In the genomic region with DNA sequence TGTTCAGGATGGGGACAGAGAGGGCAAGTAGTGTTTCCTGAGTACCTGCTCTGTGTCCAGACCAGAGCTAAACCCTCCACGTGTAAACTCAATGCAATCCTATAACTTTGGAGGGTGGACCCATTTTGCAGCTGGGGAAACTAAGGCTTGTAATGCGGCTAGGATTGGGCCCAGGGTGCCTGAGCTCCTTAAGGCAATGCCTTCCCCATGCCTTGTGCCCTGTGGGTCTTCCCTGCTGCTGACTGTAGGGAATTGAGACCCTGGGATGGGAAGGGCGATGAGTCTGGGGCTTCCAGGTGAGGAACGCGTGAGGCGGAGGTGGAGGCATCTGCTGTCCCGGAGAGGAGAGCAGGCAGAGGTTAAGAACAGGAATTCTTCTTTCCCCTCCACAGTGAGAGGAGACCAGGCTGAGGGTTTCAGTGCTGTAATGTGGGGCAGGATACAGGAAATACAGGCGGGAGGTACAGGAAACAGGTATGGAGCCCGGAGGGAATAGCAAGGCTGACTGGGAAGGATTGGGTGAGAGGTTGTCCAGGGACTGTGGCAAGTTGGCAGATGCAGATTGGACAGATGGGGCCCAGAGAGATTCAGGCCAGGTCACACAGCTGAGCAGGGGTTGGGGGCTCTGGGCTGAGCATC, we compare ENCODE assay signal across 13 cellular contexts. TPM values are rescaled to one million over a fixed set of nuclear protein-coding genes. Genes with fewer than 3 reads are reported as not detected.
A peak's percentile ranks its signal among the peaks of the same experiment; 100 is the strongest.
DNase-seq lines count a peak whose midpoint lies in the region; ATAC-seq and TF ChIP-seq lines count a peak whose summit lies in the region.
"Had no signal": no experiment of that assay in that cellular context is flagged by ENCODE, and none has a peak within 500 bp of the region (broad histone marks: within the 10 kb centered on the region; RNA-seq: fewer than 3 reads in every experiment).

No MANE protein-coding gene starts in this region.

- intact Hi-C loops in dorsolateral prefrontal cortex (cut with DNase I) = no loop called here

- H3K4me3 ChIP-seq in CD8-positive, alpha-beta memory T cell (ENCODE audit: low read length) = no peak overlapping the region
- H3K4me3 ChIP-seq in Loucy (ENCODE audit: low read length, poor library complexity, severe bottlenecking) (no peak overlapping the region), dorsolateral prefrontal cortex (no peak overlapping the region)
- H3K4me3 ChIP-seq: tibial artery had no signal

- peaks cover 3% of the 10 kb centered on the region; the same call in 1 of the 2 replicates for H3F3A ChIP-seq in Loucy (ENCODE audit: low read depth)

- POLR2A ChIA-PET in CD8-positive, alpha-beta memory T cell (lab: Charles Lee) = interaction anchor here (0.5 kb wide), 1 partner anchor 20 kb away, joined by 4 read pairs; no protein-coding TSS in a partner anchor

- no peaks in the 10 kb centered on the region for H3K9me3 ChIP-seq in CD8-positive, alpha-beta memory T cell (ENCODE audit: low read length)
- no peaks in the 10 kb centered on the region for H3K9me3 ChIP-seq in Loucy (ENCODE audit: insufficient read depth, low read depth, low read length)
- H3K9me3 ChIP-seq: tibial artery had no signal

- H2AFZ ChIP-seq in Loucy (ENCODE audit: low read length) = no peak overlapping the region

- no peak for DNase-seq in CD8-positive, alpha-beta memory T cell
- DNase-seq in dorsolateral prefrontal cortex (no peak), nephron progenitor cell (no peak), NCI-H146 treated with DMSO at 0.1 percent for 48 hours (lab: John Stamatoyannopoulos, UW; ENCODE audit: unreplicated experiment) (no peak), C1 segment of cervical spinal cord (lab: John Stamatoyannopoulos, UW) (no peak)
- DNase-seq: brain microvascular endothelial cell, GOT3 had no signal

- TF ChIP-seq CTCF in Loucy (conservative IDR thresholded peaks at IDR 0.05; ENCODE audit: low read length) (no peak), dorsolateral prefrontal cortex (IDR thresholded peaks at IDR 0.05 in 54 of 56, conservative IDR thresholded peaks at IDR 0.05 in 2 of 56; ENCODE audit: low read depth in 1 of 56, partially characterized antibody in 56 of 56) (no peak), nephron progenitor cell (IDR thresholded peaks at IDR 0.05) (peak; percentile 8)

- no peak overlapping the region for H3K9ac ChIP-seq in Loucy (ENCODE audit: low read depth, low read length, poor library complexity, severe bottlenecking)

- peak overlapping the region; percentile 14 for H3K4me2 ChIP-seq in Loucy (ENCODE audit: low read depth, low read length, poor library complexity, severe bottlenecking)

- H3K27me3 ChIP-seq in CD8-positive, alpha-beta memory T cell (ENCODE audit: insufficient read depth, low read length, poor library complexity, severe bottlenecking) = no peaks in the 10 kb centered on the region
- H3K27me3 ChIP-seq in Loucy (ENCODE audit: insufficient read depth, low read length, poor library complexity, severe bottlenecking) (no peaks in the 10 kb centered on the region), dorsolateral prefrontal cortex (no peaks in the 10 kb centered on the region)
- H3K27me3 ChIP-seq: brain microvascular endothelial cell, tibial artery had no signal

- no peaks in the 10 kb centered on the region for H3K79me2 ChIP-seq in Loucy (ENCODE audit: insufficient read depth, low read length)

- H4K20me1 ChIP-seq in Loucy (ENCODE audit: insufficient read depth, low read length, poor library complexity, severe bottlenecking) = peaks cover 3% of the 10 kb centered on the region

- ATAC-seq in GM19324 (IDR thresholded peaks at IDR 0.05; ENCODE audit: low FRiP score, unreplicated experiment) = no peak
- ATAC-seq in HG03135 (IDR thresholded peaks at IDR 0.05; ENCODE audit: unreplicated experiment) = no peak

- H3K27ac Mint-ChIP-seq in CD8-positive, alpha-beta memory T cell = peak overlapping the region; percentile 43 to 95 (median 85)
- H3K27ac Mint-ChIP-seq in nephron progenitor cell = peak overlapping the region; percentile 43

- peaks cover 34 to 36% (median 35%) of the 10 kb centered on the region in 3 donors for H3K4me1 Mint-ChIP-seq in CD8-positive, alpha-beta memory T cell
- peaks cover 25% of the 10 kb centered on the region for H3K4me1 Mint-ChIP-seq in nephron progenitor cell

- H3K27me3 Mint-ChIP-seq in CD8-positive, alpha-beta memory T cell = peaks cover 0 to 2% of the 10 kb centered on the region in 2 donors
- H3K27me3 Mint-ChIP-seq in nephron progenitor cell (ENCODE audit: low read depth, poor library complexity) = peaks cover 21% of the 10 kb centered on the region

- H3K9me2 ChIP-seq in Loucy (replicated peaks; ENCODE audit: low read depth, low read length) = no peaks in the 10 kb centered on the region

- CTCF ChIA-PET in CD8-positive, alpha-beta memory T cell (lab: Charles Lee) = interaction anchor here (1.5 kb wide), 1 partner anchor 12 kb away, joined by 3 read pairs; no protein-coding TSS in a partner anchor

- no peaks in the 10 kb centered on the region for H3K9me3 Mint-ChIP-seq in CD8-positive, alpha-beta memory T cell
- H3K9me3 Mint-ChIP-seq in nephron progenitor cell = no peaks in the 10 kb centered on the region

- H3K4me3 Mint-ChIP-seq in CD8-positive, alpha-beta memory T cell = peak overlapping the region; percentile 52 to 86 (median 71)
- no peak overlapping the region for H3K4me3 Mint-ChIP-seq in nephron progenitor cell

- no peaks in the 10 kb centered on the region for H3K36me3 Mint-ChIP-seq in CD8-positive, alpha-beta memory T cell
- H3K36me3 Mint-ChIP-seq in nephron progenitor cell (ENCODE audit: low read depth) = peaks cover 17% of the 10 kb centered on the region

- peak overlapping the region; percentile 7 for H3K27ac ChIP-seq in CD8-positive, alpha-beta memory T cell (ENCODE audit: low read depth, low read length)
- peak overlapping the region in 43 of 59 donors; percentile 8 to 90 (median 64) for H3K27ac ChIP-seq in dorsolateral prefrontal cortex
- H3K27ac ChIP-seq: brain microvascular endothelial cell, tibial artery had no signal

- H3K36me3 ChIP-seq in CD8-positive, alpha-beta memory T cell (ENCODE audit: insufficient read depth, low read length) = no peaks in the 10 kb centered on the region
- H3K36me3 ChIP-seq in Loucy (ENCODE audit: insufficient read depth, low read length) = no peaks in the 10 kb centered on the region
- H3K36me3 ChIP-seq: brain microvascular endothelial cell had no signal

- peaks cover 36% of the 10 kb centered on the region for H3K4me1 ChIP-seq in CD8-positive, alpha-beta memory T cell (ENCODE audit: insufficient read depth, low read length)
- H3K4me1 ChIP-seq in Loucy (ENCODE audit: insufficient read depth, low read length, poor library complexity, severe bottlenecking) = peaks cover 22% of the 10 kb centered on the region

RNA-seq across cellular contexts. Expression of a gene that starts 19.2 kb away (rescaled TPM):
- total RNA-seq in CD8-positive, alpha-beta memory T cell = 1 to 10 TPM; 2.0 to 3.7 TPM
- polyA plus RNA-seq in CD8-positive, alpha-beta memory T cell = 6.6 TPM
- 10 to 100 TPM; 30.6 to 100.0 (median 53.6) TPM for total RNA-seq in dorsolateral prefrontal cortex

RNA-seq across cellular contexts. Expression of a gene that starts 21.9 kb away (rescaled TPM):
- total RNA-seq in CD8-positive, alpha-beta memory T cell = 10 to 100 TPM; 56.6 to 71.1 TPM
- 78.4 TPM for polyA plus RNA-seq in CD8-positive, alpha-beta memory T cell
- 10 to 100 TPM; 22.9 to 45.0 (median 32.6) TPM for total RNA-seq in dorsolateral prefrontal cortex

RNA-seq across cellular contexts. Expression of a gene that starts 28.8 kb away (rescaled TPM):
- not detected for total RNA-seq in CD8-positive, alpha-beta memory T cell
- not detected for polyA plus RNA-seq in CD8-positive, alpha-beta memory T cell
- total RNA-seq in dorsolateral prefrontal cortex = 1 to 10 TPM in 19 of 120 experiments, under 1 TPM in 32, not detected in 69; 0.38 to 3.8 (median 0.88) TPM
- total RNA-seq: esophagus mucosa, HT1080 had no signal

RNA-seq across cellular contexts. Expression of a gene that starts 41.0 kb away (rescaled TPM):
- total RNA-seq in CD8-positive, alpha-beta memory T cell = not detected
- polyA plus RNA-seq in CD8-positive, alpha-beta memory T cell = not detected
- 1 to 10 TPM; 1.2 to 7.2 (median 4.1) TPM for total RNA-seq in dorsolateral prefrontal cortex
- total RNA-seq: esophagus mucosa, HT1080 had no signal

Comparison
In these comparisons a context has a peak if more than half of its experiments do, and no peak if none do; other contexts are left out.
1. RNA of a gene that starts 19.2 kb away (total RNA-seq): 30.6 to 100.0 TPM in dorsolateral prefrontal cortex; 2.0 to 3.7 TPM in CD8-positive, alpha-beta memory T cell; every median in the first group is over 4 times any median in the second.